In the genomic region with DNA sequence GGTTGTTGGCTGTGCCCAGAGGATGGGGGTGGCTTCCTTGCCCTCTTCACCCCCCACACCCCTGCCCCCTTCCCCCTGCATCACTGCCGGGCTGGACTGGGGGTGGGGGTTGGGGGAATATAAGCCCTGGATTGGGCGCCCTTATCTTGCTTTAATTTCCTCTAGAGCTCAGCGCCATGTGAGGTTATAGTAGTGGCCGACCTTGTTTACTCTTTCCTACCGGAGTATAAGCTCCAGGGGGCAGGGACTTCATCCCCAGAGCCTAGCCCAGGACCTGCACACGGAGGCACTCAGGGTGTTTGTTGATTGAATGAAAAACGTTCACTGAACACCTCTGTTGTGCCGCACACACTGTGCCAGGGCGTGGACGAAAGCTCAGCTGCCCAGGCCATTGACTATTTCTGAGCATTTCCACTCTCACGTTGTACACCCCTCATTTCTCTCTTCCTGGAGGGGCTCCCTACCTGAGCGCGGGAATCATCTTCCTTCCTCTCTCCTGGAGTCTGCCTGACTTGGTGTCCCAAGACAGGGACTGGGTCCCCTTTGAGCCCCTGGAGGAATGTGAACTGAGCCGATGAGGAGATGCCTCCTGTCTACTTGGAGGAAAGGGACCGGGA, we compare ENCODE assay signal across 1 cellular context.
TF ChIP-seq lines count a peak whose summit lies in the region.

No MANE protein-coding gene starts in this region.

TF ChIP-seq in liver, 16 proteins besides CTCF, POLR2A, EP300 and RAD21 (continued from another document):
- TF ChIP-seq NR2F2 (IDR thresholded peaks at IDR 0.05) (no peak), YY1 (IDR thresholded peaks at IDR 0.05) (no peak), HNF4A (conservative IDR thresholded peaks at IDR 0.05) (no peak), GABPA (IDR thresholded peaks at IDR 0.05 in 1 of 2, conservative IDR thresholded peaks at IDR 0.05 in 1 of 2) (no peak), JUND (IDR thresholded peaks at IDR 0.05) (no peak)
- TF ChIP-seq, protein P1, sequence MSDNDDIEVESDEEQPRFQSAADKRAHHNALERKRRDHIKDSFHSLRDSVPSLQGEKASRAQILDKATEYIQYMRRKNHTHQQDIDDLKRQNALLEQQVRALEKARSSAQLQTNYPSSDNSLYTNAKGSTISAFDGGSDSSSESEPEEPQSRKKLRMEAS (IDR thresholded peaks at IDR 0.05): no peak
